19 cellular contexts compared by ENCODE assay signal in the genomic region with DNA sequence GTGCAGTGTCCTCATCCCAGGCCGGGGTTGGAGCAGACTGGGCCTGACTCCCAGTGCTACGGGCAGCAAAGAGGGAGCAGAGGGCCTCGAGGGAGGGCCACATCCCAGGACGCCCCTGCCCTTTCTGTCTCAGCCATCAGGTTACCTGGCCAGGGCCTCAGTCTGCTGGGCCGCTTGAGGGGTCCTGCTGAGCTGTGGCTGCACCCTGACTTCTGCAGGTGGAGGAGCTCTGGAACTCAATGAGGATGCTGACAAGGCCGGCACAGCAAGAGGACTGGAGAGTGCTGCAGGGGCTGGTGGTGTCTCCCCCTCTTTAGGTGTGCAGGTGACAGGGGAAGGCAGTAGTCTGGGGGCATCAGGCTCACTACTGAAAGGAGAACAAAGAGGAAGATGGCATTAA.
"Had no signal": no experiment of that assay in that cellular context is flagged by ENCODE, and none has a peak within 500 bp of the region (broad histone marks: within the 10 kb centered on the region; RNA-seq: fewer than 3 reads in every experiment).

No MANE protein-coding gene starts in this region.

- H3K9me3 ChIP-seq: esophagus squamous epithelium, ovary, upper lobe of left lung had no signal

- H3K4me3 ChIP-seq: coronary artery, esophagus squamous epithelium, ovary, upper lobe of left lung had no signal

- H3K27me3 Mint-ChIP-seq: central memory CD8-positive, alpha-beta T cell; stimulated activated memory B cell treated with anti-CD40 and anti-IgM and Interleukin-4, amounts not matched to agents 10 μg/mL and 1 μg/mL and 100 μg/mL, for 72 hours had no signal

- H3K9me3 Mint-ChIP-seq: activated naive CD4-positive, alpha-beta T cell treated with anti-CD3 and anti-CD28 coated beads, Interleukin-2, amount 50 U/mL, for 72 hours; central memory CD8-positive, alpha-beta T cell; stimulated activated memory B cell treated with anti-CD40 and anti-IgM and Interleukin-4, amounts not matched to agents 10 μg/mL and 1 μg/mL and 100 μg/mL, for 72 hours had no signal

- ATAC-seq: activated naive CD4-positive, alpha-beta T cell treated with anti-CD3 and anti-CD28 coated beads, Interleukin-2, amount 50 U/mL, for 72 hours; left ventricle myocardium superior; stimulated activated memory B cell treated with anti-CD40 and anti-IgM and Interleukin-4, amounts not matched to agents 10 μg/mL and 1 μg/mL and 100 μg/mL, for 72 hours had no signal

- H3K36me3 ChIP-seq: ovary had no signal

- H3K27ac ChIP-seq: brain microvascular endothelial cell, coronary artery, esophagus squamous epithelium, ovary had no signal

- H3K27ac Mint-ChIP-seq: stimulated activated memory B cell treated with anti-CD40 and anti-IgM and Interleukin-4, amounts not matched to agents 10 μg/mL and 1 μg/mL and 100 μg/mL, for 72 hours had no signal

- H3K27me3 ChIP-seq: brain microvascular endothelial cell, esophagus squamous epithelium, ovary, upper lobe of left lung had no signal

- H3K4me3 Mint-ChIP-seq: stimulated activated memory B cell treated with anti-CD40 and anti-IgM and Interleukin-4, amounts not matched to agents 10 μg/mL and 1 μg/mL and 100 μg/mL, for 72 hours had no signal

- DNase-seq: activated CD4-positive, alpha-beta T cell treated with anti-CD3 and anti-CD28 coated beads, Interleukin-2, amount 50 U/mL, for 4 hours; activated CD4-positive, CD25-positive, alpha-beta regulatory T cell treated with anti-CD3 and anti-CD28 coated beads, Interleukin-2, amount 50 U/mL, for 72 hours; activated effector memory CD4-positive, alpha-beta T cell treated with anti-CD3 and anti-CD28 coated beads, Interleukin-2, amount 50 U/mL, for 16 hours; activated T-cell treated with anti-CD3 and anti-CD28 coated beads for 4 hours; amygdala; brain microvascular endothelial cell; effector CD8-positive, alpha-beta T cell; esophagus squamous epithelium; kidney glomerular epithelial cell; left ventricle myocardium superior; mesendoderm; ovary; stimulated activated CD4-positive, alpha-beta T cell treated with anti-CD3 and anti-CD28 coated beads, Interleukin-2, amount 100 ng/mL, for 48 hours; T-helper 9 cell; upper lobe of left lung had no signal
